Comparison of ENCODE assay signal across 6 cellular contexts in genomic region chr16:9406039-9406438, GRCh38.
"Had no signal": no experiment of that assay in that cellular context is flagged by ENCODE, and none has a peak within 500 bp of the region (broad histone marks: within the 10 kb centered on the region; RNA-seq: fewer than 3 reads in every experiment).

No MANE protein-coding gene starts in this region.

- H2AFZ ChIP-seq: GM23338 had no signal

- H3K4me3 Mint-ChIP-seq: GM23338, H9 had no signal

- FAIRE-seq: K562 had no signal

- DNase-seq: H9, HCEC 1CT, IMR-90, KG1 had no signal

- H3K4me3 ChIP-seq: GM23338, K562 had no signal

- H3K27ac Mint-ChIP-seq: GM23338, H9 had no signal

- H3K9me3 Mint-ChIP-seq: GM23338, H9 had no signal

- H3K4me2 ChIP-seq: GM23338 had no signal
